25 cellular contexts compared by ENCODE assay signal in genomic region chr6:123211777-123212545, GRCh38.
"Had no signal": no experiment of that assay in that cellular context is flagged by ENCODE, and none has a peak within 500 bp of the region (broad histone marks: within the 10 kb centered on the region; RNA-seq: fewer than 3 reads in every experiment).

No MANE protein-coding gene starts in this region.

- H3K4me3 ChIP-seq: heart right ventricle, left lung, neural progenitor cell, right lobe of liver, thoracic aorta, tibial nerve, upper lobe of left lung had no signal

- H3K9ac ChIP-seq: neural progenitor cell, parathyroid adenoma had no signal

- H3K9me3 ChIP-seq: left lung, right lobe of liver, thoracic aorta, tibial nerve, upper lobe of left lung had no signal

- DNase-seq: cortex of kidney; effector memory CD8-positive, alpha-beta T cell; foreskin keratinocyte; glutamatergic neuron; heart right ventricle; hippocampal formation; left cardiac atrium; left lung; mesendoderm; midbrain; naive thymus-derived CD4-positive, alpha-beta T cell; right lobe of liver; small intestine; stimulated activated CD4-positive, alpha-beta T cell treated with anti-CD3 and anti-CD28 coated beads, Interleukin-15, amount 100 ng/mL, for 24 hours; stimulated activated CD4-positive, alpha-beta T cell treated with anti-CD3 and anti-CD28 coated beads, Interleukin-2, amount 100 ng/mL, for 48 hours; stimulated activated naive B cell treated with anti-CD40 and anti-IgM and Interleukin-4, amounts not matched to agents 10 μg/mL and 1 μg/mL and 100 μg/mL, for 72 hours; upper lobe of left lung had no signal

- FAIRE-seq: endometrium, islet of Langerhans, small intestine, urothelium cell line had no signal

- H3K36me3 ChIP-seq: heart right ventricle, left lung, neural progenitor cell, right lobe of liver, thoracic aorta, tibial nerve, upper lobe of left lung had no signal

- H3K27me3 ChIP-seq: foreskin keratinocyte, heart right ventricle, left lung, neural progenitor cell, right lobe of liver, tibial nerve, upper lobe of left lung had no signal

- H3K79me2 ChIP-seq: parathyroid adenoma had no signal

- H3K4me2 ChIP-seq: neural progenitor cell had no signal

- ATAC-seq: effector memory CD8-positive, alpha-beta T cell; esophagus mucosa; foreskin keratinocyte; heart right ventricle; left cardiac atrium; left lung; naive thymus-derived CD4-positive, alpha-beta T cell; right lobe of liver; stimulated activated naive B cell treated with anti-CD40 and anti-IgM and Interleukin-4, amounts not matched to agents 10 μg/mL and 1 μg/mL and 100 μg/mL, for 72 hours had no signal

- H2AFZ ChIP-seq: neural progenitor cell, parathyroid adenoma had no signal

- H3K27ac ChIP-seq: foreskin keratinocyte, heart right ventricle, left lung, neural progenitor cell, parathyroid adenoma, right lobe of liver, thoracic aorta, tibial nerve, upper lobe of left lung had no signal

- H3K4me1 ChIP-seq: foreskin keratinocyte, heart right ventricle, left lung, neural progenitor cell, parathyroid adenoma, right lobe of liver, tibial nerve, upper lobe of left lung had no signal
